Comparison of ENCODE assay signal across 8 cellular contexts in the genomic region with DNA sequence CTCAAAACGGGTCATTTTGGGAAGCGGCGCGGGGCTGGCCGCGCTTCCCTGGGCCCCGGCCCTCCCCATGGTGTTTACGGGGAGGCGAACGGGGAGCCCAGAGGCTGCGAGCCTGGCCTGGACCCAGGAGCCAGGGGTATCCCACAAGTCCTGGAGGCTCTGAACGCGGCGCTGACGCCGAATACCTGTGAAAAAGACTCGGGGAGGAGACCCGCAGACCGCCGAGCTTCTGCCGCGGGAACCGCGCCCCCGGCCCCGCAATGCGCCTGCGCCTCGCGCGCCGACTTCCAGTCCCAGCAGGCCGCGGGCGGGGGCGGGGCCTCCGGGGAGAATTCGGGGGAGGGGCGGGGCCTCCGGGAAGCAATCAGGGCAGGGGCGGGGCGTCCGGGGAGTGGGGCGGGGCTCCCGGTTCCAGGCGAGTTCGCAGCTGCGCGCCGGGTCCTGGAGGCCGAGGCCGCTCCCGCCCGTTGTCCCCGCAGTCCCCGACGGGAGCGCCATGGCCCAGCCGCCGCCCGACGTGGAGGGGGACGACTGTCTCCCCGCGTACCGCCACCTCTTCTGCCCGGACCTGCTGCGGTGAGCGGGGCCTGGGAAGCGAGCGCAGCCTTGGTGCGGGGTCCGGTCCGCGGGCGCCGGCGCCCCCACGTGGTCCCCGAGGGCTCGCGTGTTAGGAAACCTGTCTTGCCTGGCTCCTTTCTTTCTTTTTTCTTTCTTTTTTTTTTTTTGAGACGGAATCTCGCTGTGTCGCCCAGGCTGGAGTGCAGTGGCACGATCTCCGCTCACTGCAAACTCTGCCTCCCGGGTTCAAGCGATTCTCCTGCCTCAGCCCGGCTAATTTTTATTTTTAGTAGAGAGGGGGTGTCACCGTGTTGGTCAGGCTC. TPM values are rescaled to one million over a fixed set of nuclear protein-coding genes. Genes with fewer than 3 reads are reported as not detected.
DNase-seq lines count a peak whose midpoint lies in the region; ATAC-seq and TF ChIP-seq lines count a peak whose summit lies in the region.

A gene with protein sequence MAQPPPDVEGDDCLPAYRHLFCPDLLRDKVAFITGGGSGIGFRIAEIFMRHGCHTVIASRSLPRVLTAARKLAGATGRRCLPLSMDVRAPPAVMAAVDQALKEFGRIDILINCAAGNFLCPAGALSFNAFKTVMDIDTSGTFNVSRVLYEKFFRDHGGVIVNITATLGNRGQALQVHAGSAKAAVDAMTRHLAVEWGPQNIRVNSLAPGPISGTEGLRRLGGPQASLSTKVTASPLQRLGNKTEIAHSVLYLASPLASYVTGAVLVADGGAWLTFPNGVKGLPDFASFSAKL (plus strand): TSS at position 418 of the 881 bp plus-strand sequence. CDS start 79 bp downstream, at position 497.

- H3K9me3 Mint-ChIP-seq in T-helper 1 cell treated with Interleukin-12 subunit alpha and Interleukin-12 subunit beta and Interleukin-4 antibody, amounts not matched to agents 30 μg/mL and 1 μg/mL, for 36 hours = no peaks in the 10 kb centered on the region

- H3K9me3 ChIP-seq in HEK293 (ENCODE audit: control insufficient read depth, insufficient read depth, low read depth, low read length) = no peaks in the 10 kb centered on the region
- no peaks in the 10 kb centered on the region for H3K9me3 ChIP-seq in left ventricle myocardium inferior (replicated peaks)
- H3K9me3 ChIP-seq in psoas muscle = no peaks in the 10 kb centered on the region

- no peaks in the 10 kb centered on the region for H3K4me1 ChIP-seq in HEK293 (ENCODE audit: control insufficient read depth, insufficient read depth, low read length)
- peaks cover 35% of the 10 kb centered on the region for H3K4me1 ChIP-seq in left ventricle myocardium inferior
- H3K4me1 ChIP-seq in psoas muscle = peaks cover 21% of the 10 kb centered on the region

- H3K36me3 ChIP-seq in HEK293 (ENCODE audit: control insufficient read depth in 2 of 2, insufficient read depth in 1 of 2, low read length in 2 of 2) = peaks cover 0 to 27% of the 10 kb centered on the region in 2 experiments; a peak in 2 of 3 replicates
- H3K36me3 ChIP-seq in left ventricle myocardium inferior = peaks cover 6% of the 10 kb centered on the region
- peaks cover 0 to 3% of the 10 kb centered on the region in 2 donors for H3K36me3 ChIP-seq in psoas muscle (ENCODE audit: insufficient read depth in 1 of 2, low read depth in 1 of 2)

- H3K36me3 Mint-ChIP-seq in T-helper 1 cell treated with Interleukin-12 subunit alpha and Interleukin-12 subunit beta and Interleukin-4 antibody, amounts not matched to agents 30 μg/mL and 1 μg/mL, for 36 hours (ENCODE audit: low read depth) = peaks cover 2% of the 10 kb centered on the region

- H3K27ac ChIP-seq in HEK293 (ENCODE audit: extremely low read depth, low read depth, low read length) (peak within 1 kb of the TSS; percentile 90), left ventricle myocardium inferior (replicated peaks) (peak within 1 kb of the TSS; percentile 96), psoas muscle (peak within 1 kb of the TSS; percentile 95)

- DNase-seq in NCI-H1092 (lab: John Stamatoyannopoulos, UW) (peak; percentile 91), amniotic stem cell (lab: John Stamatoyannopoulos, UW) (peak; percentile 88), left ventricle myocardium inferior (peak; percentile 98), psoas muscle (peak; percentile 98), ureter (ENCODE audit: low spot score) (peak; percentile 97)

- H3K27me3 Mint-ChIP-seq in T-helper 1 cell treated with Interleukin-12 subunit alpha and Interleukin-12 subunit beta and Interleukin-4 antibody, amounts not matched to agents 30 μg/mL and 1 μg/mL, for 36 hours (ENCODE audit: low read depth) = peaks cover 1% of the 10 kb centered on the region

- peak within 1 kb of the TSS; percentile 85 for H3K4me3 Mint-ChIP-seq in T-helper 1 cell treated with Interleukin-12 subunit alpha and Interleukin-12 subunit beta and Interleukin-4 antibody, amounts not matched to agents 30 μg/mL and 1 μg/mL, for 36 hours

- CTCF ChIA-PET in HEK293 (lab: Yijun Ruan, JAX) = interaction anchor here (0.6 to 0.7 kb wide), 3 partner anchors 8 to 28 kb away, joined by 3 read pairs; no protein-coding TSS in a partner anchor

- TF ChIP-seq CTCF in HEK293 (tag by site-specific recombination; IDR thresholded peaks at IDR 0.05) (peak; percentile 97), left ventricle myocardium inferior (IDR thresholded peaks at IDR 0.05; ENCODE audit: borderline replicate concordance) (peak; percentile 67), psoas muscle (IDR thresholded peaks at IDR 0.05) (peak; percentile 38)

- peak within 1 kb of the TSS; percentile 79 for H3K27ac Mint-ChIP-seq in T-helper 1 cell treated with Interleukin-12 subunit alpha and Interleukin-12 subunit beta and Interleukin-4 antibody, amounts not matched to agents 30 μg/mL and 1 μg/mL, for 36 hours

- intact Hi-C loops in left ventricle myocardium inferior (cut with micrococcal nuclease) = no loop called here
- intact Hi-C loops in psoas muscle (cut with DNase I) = loop anchor here in 1 of 2 donors (2.0 kb wide), 1 partner anchor 23 kb away; the partner anchor contains the start of gene RAB11FIP3

- peak within 1 kb of the TSS; percentile 85 for H3K4me3 ChIP-seq in GM08714 (ENCODE audit: low read length)
- H3K4me3 ChIP-seq in HEK293 (ENCODE audit: low read depth, low read length) = peak within 1 kb of the TSS; percentile 81
- H3K4me3 ChIP-seq in left ventricle myocardium inferior = peak within 1 kb of the TSS; percentile 80
- H3K4me3 ChIP-seq in psoas muscle = peak within 1 kb of the TSS; percentile 76

- ATAC-seq in psoas muscle = peak; percentile 89 to 94 (median 92)

- WGBS in psoas muscle, 3 donors = 1% methylated on average over 59 to 91 of the region's 91 CpGs

- H3K27me3 ChIP-seq in left ventricle myocardium inferior (ENCODE audit: low read depth) (no peaks in the 10 kb centered on the region), psoas muscle (ENCODE audit: insufficient read depth in 3 of 3, low read length in 2 of 3) (no peaks in the 10 kb centered on the region)

- peaks cover 13% of the 10 kb centered on the region for H3K4me1 Mint-ChIP-seq in T-helper 1 cell treated with Interleukin-12 subunit alpha and Interleukin-12 subunit beta and Interleukin-4 antibody, amounts not matched to agents 30 μg/mL and 1 μg/mL, for 36 hours (ENCODE audit: low read depth)

- POLR2A ChIA-PET in HEK293 (lab: Yijun Ruan, JAX) = interaction anchor here (0.6 to 1.8 kb wide), 15 partner anchors 10 to 628 kb away, joined by 3 to 14 read pairs (median 4); partner anchors contain the start of genes CAPN15, MRPL28 and RAB11FIP3

TF ChIP-seq in HEK293, 187 proteins besides CTCF, POLR2A, EP300 and RAD21 (continues in another document):
- TF ChIP-seq OVOL3 (tag by site-specific recombination; IDR thresholded peaks at IDR 0.05) = 0 out of 2 replicates have a peak, but pooled peaks have one; percentile 43
- TF ChIP-seq ZNF10 (tag by site-specific recombination; IDR thresholded peaks at IDR 0.05) = 0 out of 2 replicates have a peak, but pooled peaks have one; percentile 30
- TF ChIP-seq TRIM28 (IDR thresholded peaks at IDR 0.05; ENCODE audit: borderline replicate concordance, low read length) = no peak
- no peak; the same call in 1 of the 2 replicates for TF ChIP-seq ZNF157 (tag by site-specific recombination; IDR thresholded peaks at IDR 0.05)
- peak; percentile 17; the same call in 1 of the 2 replicates for TF ChIP-seq IKZF3 (tag by site-specific recombination; IDR thresholded peaks at IDR 0.05)
- TF ChIP-seq ZNF488 (tag by site-specific recombination; IDR thresholded peaks at IDR 0.05) = no peak
- no peak for TF ChIP-seq ZNF473 (tag by site-specific recombination; IDR thresholded peaks at IDR 0.05)
- no peak for TF ChIP-seq ZNF785 (tag by site-specific recombination; IDR thresholded peaks at IDR 0.05)
- no peak for TF ChIP-seq ZNF510 (tag by site-specific recombination; IDR thresholded peaks at IDR 0.05; ENCODE audit: insufficient replicate concordance)
- TF ChIP-seq ZNF48 (tag by site-specific recombination; IDR thresholded peaks at IDR 0.05) = no peak
- TF ChIP-seq, protein P1, sequence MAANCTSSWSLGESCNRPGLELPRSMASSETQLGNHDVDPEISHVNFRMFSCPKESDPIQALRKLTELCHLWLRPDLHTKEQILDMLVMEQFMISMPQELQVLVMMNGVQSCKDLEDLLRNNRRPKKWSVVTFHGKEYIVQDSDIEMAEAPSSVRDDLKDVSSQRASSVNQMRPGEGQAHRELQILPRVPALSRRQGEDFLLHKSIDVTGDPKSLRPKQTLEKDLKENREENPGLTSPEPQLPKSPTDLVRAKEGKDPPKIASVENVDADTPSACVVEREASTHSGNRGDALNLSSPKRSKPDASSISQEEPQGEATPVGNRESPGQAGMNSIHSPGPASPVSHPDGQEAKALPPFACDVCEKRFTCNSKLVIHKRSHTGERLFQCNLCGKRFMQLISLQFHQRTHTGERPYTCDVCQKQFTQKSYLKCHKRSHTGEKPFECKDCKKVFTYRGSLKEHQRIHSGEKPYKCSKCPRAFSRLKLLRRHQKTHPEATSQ (tag by site-specific recombination; IDR thresholded peaks at IDR 0.05) = peak; percentile 63; the same call in 1 of the 2 replicates
- TF ChIP-seq ZNF670 (tag by site-specific recombination; IDR thresholded peaks at IDR 0.05; ENCODE audit: low read depth) = no peak
- peak; percentile 81 for TF ChIP-seq ZNF610 (tag by site-specific recombination; IDR thresholded peaks at IDR 0.05; ENCODE audit: borderline replicate concordance)
- TF ChIP-seq ZNF155 (tag by site-specific recombination; IDR thresholded peaks at IDR 0.05) = no peak
- TF ChIP-seq SP7 (tag by site-specific recombination; IDR thresholded peaks at IDR 0.05) = peak; percentile 57

RNA-seq across cellular contexts. Expression of the gene that starts here (rescaled TPM):
- total RNA-seq in left ventricle myocardium inferior (8.4 TPM), psoas muscle (10 to 100 TPM; 13.9 to 22.9 (median 19.6) TPM), ureter (17.5 TPM)
- 10 to 100 TPM; 14.1 to 18.1 (median 15.8) TPM for polyA plus RNA-seq in psoas muscle

Comparison
In these comparisons a context has a peak if more than half of its experiments do, and no peak if none do; other contexts are left out.
1. Peak in every context shown above with its lines: DNase-seq, ATAC-seq, H3K4me3 ChIP-seq and H3K27ac ChIP-seq.
2. CTCF ChIP-seq: peak in every context shown above with its lines; median percentile 97 in HEK293; 67 in left ventricle myocardium inferior; 38 in psoas muscle.